ENCODE assay signal across 12 cellular contexts in genomic region chrX:17553451-17553850, GRCh38.
DNase-seq lines count a peak whose midpoint lies in the region; ATAC-seq and TF ChIP-seq lines count a peak whose summit lies in the region.
"Had no signal": no experiment of that assay in that cellular context is flagged by ENCODE, and none has a peak within 500 bp of the region (broad histone marks: within the 10 kb centered on the region; RNA-seq: fewer than 3 reads in every experiment).

No MANE protein-coding gene starts in this region.

- peaks cover 0 to under 1% of the 10 kb centered on the region in 2 experiments; a peak in 1 of 4 replicates for H3K79me1 ChIP-seq in IMR-90 (ENCODE audit: low read depth in 1 of 2, low read length in 2 of 2)
- no peaks in the 10 kb centered on the region for H3K79me1 ChIP-seq in mesendoderm (ENCODE audit: low read length)

- intact Hi-C loops in IMR-90 (cut with micrococcal nuclease), result no loop called here
- intact Hi-C loops in Right ventricle myocardium inferior (cut with DNase I), result no loop called here

- H3K4me2 ChIP-seq in IMR-90 (ENCODE audit: low read depth, low read length), result no peak overlapping the region
- no peak overlapping the region for H3K4me2 ChIP-seq in mesendoderm (ENCODE audit: low read length)
- no peak overlapping the region for H3K4me2 ChIP-seq in Karpas-422 (ENCODE audit: low read depth, low read length, poor library complexity, severe bottlenecking)

- CTCF ChIA-PET in IMR-90 (lab: Yijun Ruan, JAX), result no interaction called here

- no peaks in the 10 kb centered on the region for H3K9me3 ChIP-seq in IMR-90 (ENCODE audit: control insufficient read depth, insufficient read depth, low read length)
- H3K9me3 ChIP-seq in Karpas-422 (ENCODE audit: low read length), result no peaks in the 10 kb centered on the region
- H3K9me3 ChIP-seq: vagina had no signal

- H3K4ac ChIP-seq in IMR-90 (ENCODE audit: low read depth, low read length) (peak overlapping the region; percentile 56), mesendoderm (ENCODE audit: low read depth, low read length) (no peak overlapping the region)

- H3K79me2 ChIP-seq in mesendoderm (ENCODE audit: control insufficient read depth, insufficient read depth, low read length) (no peaks in the 10 kb centered on the region), Karpas-422 (ENCODE audit: low read length) (no peaks in the 10 kb centered on the region)

- in situ Hi-C loops in IMR-90 (cut with MboI; ENCODE audit: low sequenced_read_pairs), result no loop called here

- no peaks in the 10 kb centered on the region for H3K9me2 ChIP-seq in Karpas-422 (replicated peaks; ENCODE audit: insufficient read depth, low read length)

- H2BK120ac ChIP-seq in IMR-90 (ENCODE audit: low read depth, low read length) (peak overlapping the region; percentile 38; the same call in 1 of the 2 replicates), mesendoderm (ENCODE audit: low read depth, low read length) (no peak overlapping the region)

- H4K5ac ChIP-seq in IMR-90 (ENCODE audit: low read depth, low read length), result 0 out of 2 replicates have a peak overlapping the region, but pooled peaks have one; percentile 53
- H4K5ac ChIP-seq in mesendoderm (ENCODE audit: low read length), result no peak overlapping the region

- TF ChIP-seq RAD21 in IMR-90 (IDR thresholded peaks at IDR 0.05; ENCODE audit: low read length), result no peak

- TF ChIP-seq CTCF in IMR-90 (conservative IDR thresholded peaks at IDR 0.05; ENCODE audit: low read depth, low read length) (no peak), coronary artery (IDR thresholded peaks at IDR 0.05) (no peak)

- no peak overlapping the region for H3K14ac ChIP-seq in IMR-90 (replicated peaks; ENCODE audit: low read depth, low read length)

- H3K23ac ChIP-seq in IMR-90 (ENCODE audit: low read depth, low read length), result no peak overlapping the region
- H3K23ac ChIP-seq in mesendoderm (ENCODE audit: low read length), result no peak overlapping the region

- POLR2A ChIA-PET in IMR-90 (lab: Charles Lee; ENCODE audit: unreplicated experiment), result no interaction called here

- no peak for TF ChIP-seq POLR2A in IMR-90 (IDR thresholded peaks at IDR 0.05; ENCODE audit: low read depth, low read length)

- no peak overlapping the region for H2AK5ac ChIP-seq in IMR-90 (ENCODE audit: low read depth, low read length)
- H2AK5ac ChIP-seq in mesendoderm (ENCODE audit: low read length), result no peak overlapping the region

- H2BK20ac ChIP-seq in IMR-90 (ENCODE audit: low read depth, low read length), result no peak overlapping the region

- peaks cover 11% of the 10 kb centered on the region for H3K4me1 ChIP-seq in IMR-90 (ENCODE audit: control insufficient read depth, insufficient read depth, low read length)
- no peaks in the 10 kb centered on the region for H3K4me1 ChIP-seq in mesendoderm (ENCODE audit: control insufficient read depth, low read depth, low read length)
- H3K4me1 ChIP-seq in Karpas-422 (ENCODE audit: low read length), result no peaks in the 10 kb centered on the region

- dilution Hi-C loops in IMR-90 (cut with HindIII; ENCODE audit: low sequenced_read_pairs, unreplicated experiment), result no loop called here

- no peak overlapping the region for H3K56ac ChIP-seq in IMR-90 (ENCODE audit: extremely low read depth, insufficient read depth, low read length)
- no peak overlapping the region for H3K56ac ChIP-seq in mesendoderm (ENCODE audit: low read length)

- H4K91ac ChIP-seq in IMR-90 (ENCODE audit: insufficient read depth, low read depth, low read length), result no peak overlapping the region

- H3K18ac ChIP-seq in IMR-90 (ENCODE audit: low read depth, low read length), result peak overlapping the region; percentile 57; the same call in 1 of the 2 replicates
- no peak overlapping the region for H3K18ac ChIP-seq in mesendoderm (ENCODE audit: low read length)

- H3K9ac ChIP-seq in IMR-90 (ENCODE audit: low read depth, low read length), result no peak overlapping the region
- no peak overlapping the region for H3K9ac ChIP-seq in mesendoderm (ENCODE audit: low read length)
- H3K9ac ChIP-seq in Karpas-422 (ENCODE audit: low read length), result no peak overlapping the region

- no peak overlapping the region for H2AK9ac ChIP-seq in IMR-90 (replicated peaks; ENCODE audit: low read depth, low read length, poor library complexity)

- BruUV-seq in IMR-90 (replicated peaks; lab: Mats Ljungman, UMichigan), result no TSS peak

- no peak overlapping the region for H3K4me3 ChIP-seq in IMR-90 (ENCODE audit: insufficient read depth, low read depth, low read length)
- H3K4me3 ChIP-seq in coronary artery, result no peak overlapping the region
- H3K4me3 ChIP-seq in mesendoderm (ENCODE audit: low read length), result no peak overlapping the region
- H3K4me3 ChIP-seq in Karpas-422 (ENCODE audit: low read length), result no peak overlapping the region
- H3K4me3 ChIP-seq: vagina had no signal

- H3K36me3 ChIP-seq in IMR-90 (ENCODE audit: control insufficient read depth, insufficient read depth, low read length) (no peaks in the 10 kb centered on the region), mesendoderm (ENCODE audit: control insufficient read depth, insufficient read depth, low read length) (no peaks in the 10 kb centered on the region), Karpas-422 (ENCODE audit: insufficient read depth, low read length) (no peaks in the 10 kb centered on the region)
- H3K36me3 ChIP-seq: vagina had no signal

- H2BK15ac ChIP-seq in IMR-90 (ENCODE audit: low read depth, low read length), result no peak overlapping the region; the same call in 2 of the 3 replicates
- H2BK15ac ChIP-seq in mesendoderm (replicated peaks; ENCODE audit: low read depth), result no peak overlapping the region

- H2BK5ac ChIP-seq in IMR-90 (ENCODE audit: low read depth, low read length, poor library complexity, severe bottlenecking), result peak overlapping the region; percentile 44
- H2BK5ac ChIP-seq in mesendoderm (ENCODE audit: low read length), result no peak overlapping the region

- peaks cover 10% of the 10 kb centered on the region for H3K9me1 ChIP-seq in IMR-90 (ENCODE audit: insufficient read depth, low read length)

- peak overlapping the region; percentile 25 to 27; a peak in 1 of 4 replicates for H4K8ac ChIP-seq in IMR-90 (ENCODE audit: low read depth in 2 of 2, low read length in 2 of 2)
- no peak overlapping the region for H4K8ac ChIP-seq in mesendoderm (ENCODE audit: low read depth, low read length)

- H2AFZ ChIP-seq in IMR-90 (replicated peaks; ENCODE audit: low read length, poor library complexity), result peak overlapping the region; percentile 49
- no peak overlapping the region for H2AFZ ChIP-seq in Karpas-422 (ENCODE audit: low read length)

- WGBS in IMR-90 (ENCODE audit: extremely low coverage in 2 of 2, insufficient read length in 1 of 2), 2 experiments, result no CpG with 5 or more reads among the region's 6 CpGs
- WGBS in mesendoderm (ENCODE audit: extremely low coverage, insufficient coverage, low lambda C conversion rate), result no CpG with 5 or more reads among the region's 6 CpGs

- DNase-seq in AG08395 (ENCODE audit: low spot score), result peak; percentile 55
- DNase-seq in IMR-90, result peak; percentile 70
- no peak for DNase-seq in coronary artery (ENCODE audit: low spot score)
- DNase-seq in mesendoderm, result peak; percentile 36
- DNase-seq in Karpas-422, result no peak
- no peak for DNase-seq in Right ventricle myocardium inferior (ENCODE audit: missing footprints)
- no peak for DNase-seq in mucosa of gallbladder (ENCODE audit: low spot score)
- DNase-seq: activated CD8-positive, alpha-beta memory T cell treated with anti-CD3 and anti-CD28 coated beads, Interleukin-2, amount 50 U/mL, for 4 hours; C1 segment of cervical spinal cord; occipital lobe had no signal

- no peaks in the 10 kb centered on the region for H4K20me1 ChIP-seq in IMR-90 (ENCODE audit: insufficient read depth, low read length)
- H4K20me1 ChIP-seq in Karpas-422 (ENCODE audit: insufficient read depth, low read depth, low read length), result no peaks in the 10 kb centered on the region

- H3K27ac ChIP-seq in IMR-90 (ENCODE audit: insufficient read depth, low read length) (no peak overlapping the region), coronary artery (peak overlapping the region; percentile 2 to 46), mesendoderm (ENCODE audit: low read depth, low read length) (no peak overlapping the region), Karpas-422 (ENCODE audit: low read length) (no peak overlapping the region)
- H3K27ac ChIP-seq: vagina had no signal

- ATAC-seq in IMR-90 (ENCODE audit: low read depth), result peak; percentile 44; the same call in 1 of the 2 replicates
- no peak for ATAC-seq in GM19455 (IDR thresholded peaks at IDR 0.05; ENCODE audit: unreplicated experiment)
- ATAC-seq in Right ventricle myocardium inferior, result no peak

- H3K27me3 ChIP-seq in IMR-90 (ENCODE audit: control insufficient read depth, insufficient read depth, low read length) (no peaks in the 10 kb centered on the region; the same call in 1 of the 2 replicates), mesendoderm (ENCODE audit: insufficient read depth, low read length, poor library complexity) (no peaks in the 10 kb centered on the region), Karpas-422 (ENCODE audit: low read length) (no peaks in the 10 kb centered on the region)
- H3K27me3 ChIP-seq: vagina had no signal

TF ChIP-seq in IMR-90, 13 proteins besides CTCF, POLR2A, EP300 and RAD21 (continues in another document):
- TF ChIP-seq SMC3 (IDR thresholded peaks at IDR 0.05; ENCODE audit: low read depth, low read length) (no peak), NFE2L2 (IDR thresholded peaks at IDR 0.05; ENCODE audit: low read depth, low read length) (no peak), RFX5 (IDR thresholded peaks at IDR 0.05; ENCODE audit: low read depth, low read length) (no peak), CHD1 (IDR thresholded peaks at IDR 0.05; ENCODE audit: low read depth, low read length) (no peak), CEBPB (IDR thresholded peaks at IDR 0.05; ENCODE audit: low read depth, low read length) (no peak), BHLHE40 (IDR thresholded peaks at IDR 0.05; ENCODE audit: low read depth, low read length) (no peak), USF2 (IDR thresholded peaks at IDR 0.05; ENCODE audit: low read depth, low read length) (no peak), MAFK (IDR thresholded peaks at IDR 0.05; ENCODE audit: low read depth, low read length) (no peak), MAZ (IDR thresholded peaks at IDR 0.05; ENCODE audit: borderline replicate concordance, low read depth, low read length) (no peak), RCOR1 (IDR thresholded peaks at IDR 0.05; ENCODE audit: insufficient replicate concordance, low read length) (no peak), MXI1 (IDR thresholded peaks at IDR 0.05; ENCODE audit: borderline replicate concordance, low read depth, low read length) (no peak)

Comparison
In these comparisons a context has a peak if more than half of its experiments do, and no peak if none do; other contexts are left out.
1. DNase-seq: peak in AG08395 (single experiment), IMR-90 (single experiment) and mesendoderm (single experiment); none in coronary artery (single experiment), Karpas-422 (single experiment), Right ventricle myocardium inferior (single experiment) and mucosa of gallbladder (single experiment).
2. H3K27ac ChIP-seq: peak in coronary artery (2 of 2); none in IMR-90 (single experiment), mesendoderm (single experiment) and Karpas-422 (single experiment).